8 cellular contexts compared by ENCODE assay signal in genomic region chr16:57694556-57695377, GRCh38. TPM values are rescaled to one million over a fixed set of nuclear protein-coding genes. Genes with fewer than 3 reads are reported as not detected.
DNase-seq lines count a peak whose midpoint lies in the region; ATAC-seq and TF ChIP-seq lines count a peak whose summit lies in the region.

TSS of gene DRC7 (plus strand) at chr16:57694806. CDS start at chr16:57697950, 3,144 bp downstream.

- H3K36me3 Mint-ChIP-seq in T-helper 1 cell treated with Interleukin-12 subunit alpha and Interleukin-12 subunit beta and Interleukin-4 antibody, amounts not matched to agents 30 μg/mL and 1 μg/mL, for 36 hours (ENCODE audit: low read depth), result no peaks in the 10 kb centered on the region
- H3K36me3 Mint-ChIP-seq in mesothelial cell of epicardium, result no peaks in the 10 kb centered on the region

- ATAC-seq in HG02852 (IDR thresholded peaks at IDR 0.05; ENCODE audit: unreplicated experiment), result no peak

- H3K27me3 Mint-ChIP-seq in T-helper 1 cell treated with Interleukin-12 subunit alpha and Interleukin-12 subunit beta and Interleukin-4 antibody, amounts not matched to agents 30 μg/mL and 1 μg/mL, for 36 hours (ENCODE audit: low read depth), result peaks cover 6% of the 10 kb centered on the region
- H3K27me3 Mint-ChIP-seq in mesothelial cell of epicardium (ENCODE audit: low read depth), result no peaks in the 10 kb centered on the region

- H3K4me3 ChIP-seq in epithelial cell of proximal tubule (ENCODE audit: low read depth, low read length), result peak within 1 kb of the TSS; percentile 76

- DNase-seq in AG08395 (ENCODE audit: low spot score), result peak; percentile 42
- peak; percentile 75 for DNase-seq in GM13977 (ENCODE audit: low spot score)
- peak; percentile 56 for DNase-seq in NCI-H1105 treated with DMSO at 0.1 percent for 48 hours (lab: John Stamatoyannopoulos, UW)
- DNase-seq in epithelial cell of proximal tubule (ENCODE audit: low read depth), result peak; percentile 7
- DNase-seq in mesothelial cell of epicardium (ENCODE audit: low spot score in 2 of 2, unreplicated experiment in 2 of 2), result no peak
- DNase-seq in posterior vena cava (ENCODE audit: low spot score), result no peak

- in situ Hi-C loops in GM13977 (cut with MboI; ENCODE audit: low pct_unique_long_range_greater_than_20kb, low sequenced_read_pairs, unreplicated experiment), result no loop called here

- peak within 1 kb of the TSS; percentile 5 for H3K4me3 Mint-ChIP-seq in T-helper 1 cell treated with Interleukin-12 subunit alpha and Interleukin-12 subunit beta and Interleukin-4 antibody, amounts not matched to agents 30 μg/mL and 1 μg/mL, for 36 hours
- peak within 1 kb of the TSS; percentile 70 for H3K4me3 Mint-ChIP-seq in mesothelial cell of epicardium

- TF ChIP-seq CTCF in GM13977 (IDR thresholded peaks at IDR 0.05; ENCODE audit: extremely low read depth, insufficient read depth, missing control alignments) (no peak), epithelial cell of proximal tubule (conservative IDR thresholded peaks at IDR 0.05; ENCODE audit: low read depth, low read length) (no peak), mesothelial cell of epicardium (IDR thresholded peaks at IDR 0.05; ENCODE audit: unreplicated experiment) (no peak)

- intact Hi-C loops in posterior vena cava (cut with DNase I), result no loop called here

- no peaks in the 10 kb centered on the region for H3K9me3 Mint-ChIP-seq in T-helper 1 cell treated with Interleukin-12 subunit alpha and Interleukin-12 subunit beta and Interleukin-4 antibody, amounts not matched to agents 30 μg/mL and 1 μg/mL, for 36 hours
- no peaks in the 10 kb centered on the region for H3K9me3 Mint-ChIP-seq in mesothelial cell of epicardium

- peaks cover 21% of the 10 kb centered on the region for H3K4me1 Mint-ChIP-seq in T-helper 1 cell treated with Interleukin-12 subunit alpha and Interleukin-12 subunit beta and Interleukin-4 antibody, amounts not matched to agents 30 μg/mL and 1 μg/mL, for 36 hours (ENCODE audit: low read depth)
- H3K4me1 Mint-ChIP-seq in mesothelial cell of epicardium, result peaks cover 6% of the 10 kb centered on the region

- H3K27ac Mint-ChIP-seq in T-helper 1 cell treated with Interleukin-12 subunit alpha and Interleukin-12 subunit beta and Interleukin-4 antibody, amounts not matched to agents 30 μg/mL and 1 μg/mL, for 36 hours, result peak within 1 kb of the TSS; percentile 22
- H3K27ac Mint-ChIP-seq in mesothelial cell of epicardium, result peak within 1 kb of the TSS; percentile 89

RNA-seq across cellular contexts. Expression of gene DRC7, which starts in this region (rescaled TPM):
- not detected in 2 replicates for total RNA-seq in epithelial cell of proximal tubule
- 0.43 to 0.47 TPM in 2 of 3 replicates, not detected in the other for total RNA-seq in mesothelial cell of epicardium
- not detected for total RNA-seq in posterior vena cava

Comparison
In these comparisons a context has a peak if more than half of its experiments do, and no peak if none do; other contexts are left out.
1. Peak in DNase-seq and H3K4me3 ChIP-seq in epithelial cell of proximal tubule; RNA of the gene not detected or under 1 TPM.
2. DNase-seq: peak in AG08395 (single experiment), GM13977 (single experiment) and NCI-H1105 treated with DMSO at 0.1 percent for 48 hours (single experiment); none in mesothelial cell of epicardium (0 of 2) and posterior vena cava (single experiment).